ENCODE assay signal across 20 cellular contexts in the genomic region with DNA sequence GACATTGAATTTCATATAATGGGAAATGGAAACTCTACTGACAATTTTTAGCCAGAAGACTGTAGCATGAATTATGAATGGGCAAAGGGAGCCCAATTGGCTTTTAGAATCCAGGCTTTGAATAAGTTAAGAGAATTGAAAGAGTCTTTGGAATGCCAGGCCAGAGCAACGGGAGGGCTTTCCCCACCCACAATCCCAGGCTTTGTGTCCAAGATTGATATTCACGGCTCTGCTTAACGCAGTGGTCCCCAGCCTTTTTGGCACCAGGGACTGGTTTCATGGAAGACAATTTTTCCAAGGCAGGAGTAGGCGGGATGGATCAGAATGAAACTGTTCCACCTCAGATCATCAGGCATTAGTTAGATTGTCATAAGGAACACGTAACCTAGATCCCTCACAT.
"Had no signal": no experiment of that assay in that cellular context is flagged by ENCODE, and none has a peak within 500 bp of the region (broad histone marks: within the 10 kb centered on the region; RNA-seq: fewer than 3 reads in every experiment).

No MANE protein-coding gene starts in this region.

- H3K4me3 ChIP-seq: adrenal gland, gastroesophageal sphincter, heart right ventricle, lung, right atrium auricular region, transverse colon, vagina had no signal

- H3K27ac Mint-ChIP-seq: activated CD8-positive, alpha-beta T cell treated with anti-CD3 and anti-CD28 coated beads for 36 hours; activated naive CD4-positive, alpha-beta T cell treated with anti-CD3 and anti-CD28 coated beads, Interleukin-2, amount 50 U/mL, for 24 hours; naive B cell; progenitor cell of endocrine pancreas had no signal

- DNase-seq: activated CD4-positive, alpha-beta T cell treated with anti-CD3 and anti-CD28 coated beads for 48 hours; activated CD8-positive, alpha-beta T cell treated with anti-CD3 and anti-CD28 coated beads for 36 hours; activated effector memory CD4-positive, alpha-beta T cell treated with anti-CD3 and anti-CD28 coated beads, Interleukin-2, amount 50 U/mL, for 16 hours; activated T-cell treated with anti-CD3 and anti-CD28 coated beads, Interleukin-2, amount 50 U/mL, for 48 hours; adrenal gland; heart right ventricle; islet precursor cell; naive B cell; small intestine; stimulated activated CD4-positive, alpha-beta T cell treated with anti-CD3 and anti-CD28 coated beads, Interleukin-4, amount 100 ng/mL, for 4 hours; stimulated activated CD8-positive, alpha-beta memory T cell treated with anti-CD3 and anti-CD28 coated beads, Interleukin-4, amount 100 ng/mL, for 48 hours; stimulated activated naive CD8-positive, alpha-beta T cell treated with anti-CD3 and anti-CD28 coated beads, Interleukin-15, Interleukin-2, amounts not matched to agents 100 U/mL and 50 U/mL, for 24 hours; transverse colon; WERI-Rb-1 had no signal

- H3K4me3 Mint-ChIP-seq: activated CD8-positive, alpha-beta T cell treated with anti-CD3 and anti-CD28 coated beads for 36 hours; activated naive CD4-positive, alpha-beta T cell treated with anti-CD3 and anti-CD28 coated beads, Interleukin-2, amount 50 U/mL, for 24 hours; naive B cell had no signal

- H3K27ac ChIP-seq: adrenal gland, gastroesophageal sphincter, right atrium auricular region, transverse colon, vagina, WERI-Rb-1 had no signal

- H3K36me3 Mint-ChIP-seq: activated naive CD4-positive, alpha-beta T cell treated with anti-CD3 and anti-CD28 coated beads, Interleukin-2, amount 50 U/mL, for 24 hours; naive B cell had no signal

- H3K27me3 Mint-ChIP-seq: activated naive CD4-positive, alpha-beta T cell treated with anti-CD3 and anti-CD28 coated beads, Interleukin-2, amount 50 U/mL, for 24 hours; progenitor cell of endocrine pancreas had no signal

- H3K9me3 ChIP-seq: adrenal gland, gastroesophageal sphincter, heart right ventricle, right atrium auricular region, transverse colon, vagina had no signal

- ATAC-seq: activated CD8-positive, alpha-beta T cell treated with anti-CD3 and anti-CD28 coated beads for 36 hours; gastroesophageal sphincter; heart right ventricle; stimulated activated naive CD8-positive, alpha-beta T cell treated with anti-CD3 and anti-CD28 coated beads, Interleukin-15, Interleukin-2, amounts not matched to agents 100 U/mL and 50 U/mL, for 24 hours had no signal

- H3K4me1 ChIP-seq: adrenal gland had no signal

- H3K9me3 Mint-ChIP-seq: activated CD8-positive, alpha-beta T cell treated with anti-CD3 and anti-CD28 coated beads for 36 hours; activated naive CD4-positive, alpha-beta T cell treated with anti-CD3 and anti-CD28 coated beads, Interleukin-2, amount 50 U/mL, for 24 hours; naive B cell had no signal

- H3K36me3 ChIP-seq: adrenal gland, gastroesophageal sphincter, heart right ventricle, right atrium auricular region, transverse colon, vagina, WERI-Rb-1 had no signal

- H3K4me1 Mint-ChIP-seq: activated naive CD4-positive, alpha-beta T cell treated with anti-CD3 and anti-CD28 coated beads, Interleukin-2, amount 50 U/mL, for 24 hours; naive B cell had no signal

- H3K27me3 ChIP-seq: adrenal gland, gastroesophageal sphincter, heart right ventricle, right atrium auricular region, transverse colon, vagina had no signal
